In the genomic region with DNA sequence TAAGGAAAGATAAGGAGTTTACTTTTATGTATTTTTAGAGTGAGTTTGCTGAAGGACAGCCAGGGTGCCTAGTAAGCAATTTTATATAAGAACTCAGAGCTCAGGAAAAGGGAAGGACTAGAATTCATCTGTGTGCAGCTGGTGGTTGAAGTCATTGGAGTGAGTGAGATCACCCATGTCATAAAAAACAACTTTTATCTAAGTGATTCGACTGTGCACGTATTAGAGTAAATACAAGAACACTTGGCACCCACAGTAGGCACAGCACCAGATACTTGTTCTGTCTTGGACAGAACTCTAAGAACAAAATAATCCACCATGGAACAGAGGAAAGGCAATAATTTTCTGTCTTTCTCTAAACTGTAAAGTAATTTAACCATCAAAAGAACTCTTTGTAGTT, we compare ENCODE assay signal across 12 cellular contexts. TPM values are rescaled to one million over a fixed set of nuclear protein-coding genes. Genes with fewer than 3 reads are reported as not detected.
DNase-seq lines count a peak whose midpoint lies in the region; ATAC-seq and TF ChIP-seq lines count a peak whose summit lies in the region.
"Had no signal": no experiment of that assay in that cellular context is flagged by ENCODE, and none has a peak within 500 bp of the region (broad histone marks: within the 10 kb centered on the region; RNA-seq: fewer than 3 reads in every experiment).

No MANE protein-coding gene starts in this region.

- H3K9me3 Mint-ChIP-seq in CD8-positive, alpha-beta memory T cell: no peaks in the 10 kb centered on the region
- H3K9me3 Mint-ChIP-seq: effector memory CD8-positive, alpha-beta T cell had no signal

- no peak overlapping the region for H3K4me3 ChIP-seq in ovary
- H3K4me3 ChIP-seq in CD8-positive, alpha-beta memory T cell (ENCODE audit: low read length): no peak overlapping the region
- H3K4me3 ChIP-seq: PC-9 had no signal

- no peak for TF ChIP-seq POLR2A in ovary (IDR thresholded peaks at IDR 0.05)

- 4 to 12% (median 9%) methylated on average over 2 of the region's 2 CpGs for WGBS in ovary, 3 donors

- ATAC-seq in GM18519 (IDR thresholded peaks at IDR 0.05; ENCODE audit: low FRiP score, unreplicated experiment): no peak
- ATAC-seq: effector memory CD8-positive, alpha-beta T cell had no signal

- TF ChIP-seq CTCF in ovary (IDR thresholded peaks at IDR 0.05): no peak

- no peaks in the 10 kb centered on the region for H3K4me1 Mint-ChIP-seq in CD8-positive, alpha-beta memory T cell

- H3K27me3 Mint-ChIP-seq in CD8-positive, alpha-beta memory T cell: peaks cover 12 to 18% of the 10 kb centered on the region in 2 donors

- H3K27ac Mint-ChIP-seq in CD8-positive, alpha-beta memory T cell: no peak overlapping the region
- H3K27ac Mint-ChIP-seq: effector memory CD8-positive, alpha-beta T cell had no signal

- H3K27ac ChIP-seq in ovary: peak overlapping the region in 1 of 2 donors; percentile 53
- no peak overlapping the region for H3K27ac ChIP-seq in CD8-positive, alpha-beta memory T cell (ENCODE audit: low read depth, low read length)
- H3K27ac ChIP-seq: PC-9 had no signal

- no peak for TF ChIP-seq EP300 in ovary (IDR thresholded peaks at IDR 0.05)

- peak; percentile 54 for DNase-seq in EH (ENCODE audit: low read depth)
- DNase-seq in amniotic epithelial cell (ENCODE audit: low read depth): peak; percentile 35
- DNase-seq in glomerular visceral epithelial cell (ENCODE audit: extremely low spot score): peak; percentile 33
- DNase-seq in ovary: peak in 3 of 5 donors; percentile 40 to 57 (median 48)
- no peak for DNase-seq in GF-D8 (lab: John Stamatoyannopoulos, UW)
- no peak for DNase-seq in HEK293T (ENCODE audit: extremely low spot score)
- no peak for DNase-seq in CD8-positive, alpha-beta memory T cell
- DNase-seq: DMS 273 treated with DMSO at 0.1 percent for 48 hours; effector memory CD8-positive, alpha-beta T cell; hippocampal formation; PC-9 had no signal

- H3K9me3 ChIP-seq in ovary: no peaks in the 10 kb centered on the region
- no peaks in the 10 kb centered on the region for H3K9me3 ChIP-seq in CD8-positive, alpha-beta memory T cell (ENCODE audit: low read length)

- H3K4me3 Mint-ChIP-seq in CD8-positive, alpha-beta memory T cell: no peak overlapping the region
- H3K4me3 Mint-ChIP-seq: effector memory CD8-positive, alpha-beta T cell had no signal

- H3K36me3 Mint-ChIP-seq in CD8-positive, alpha-beta memory T cell: no peaks in the 10 kb centered on the region

- H3K36me3 ChIP-seq in ovary: no peaks in the 10 kb centered on the region
- no peaks in the 10 kb centered on the region for H3K36me3 ChIP-seq in CD8-positive, alpha-beta memory T cell (ENCODE audit: insufficient read depth, low read length)

- H3K4me1 ChIP-seq in ovary (ENCODE audit: insufficient read depth): peaks cover 16% of the 10 kb centered on the region
- no peaks in the 10 kb centered on the region for H3K4me1 ChIP-seq in CD8-positive, alpha-beta memory T cell (ENCODE audit: insufficient read depth, low read length)

- CTCF ChIA-PET in HEK293T (lab: Yijun Ruan, JAX): no interaction called here
- CTCF ChIA-PET in CD8-positive, alpha-beta memory T cell (lab: Charles Lee): no interaction called here

- no peaks in the 10 kb centered on the region for H3K27me3 ChIP-seq in ovary
- H3K27me3 ChIP-seq in CD8-positive, alpha-beta memory T cell (ENCODE audit: insufficient read depth, low read length, poor library complexity, severe bottlenecking): peaks cover 3% of the 10 kb centered on the region

- intact Hi-C loops in ovary (cut with DNase I): no loop called here

- POLR2A ChIA-PET in HEK293T (lab: Yijun Ruan, JAX): no interaction called here
- POLR2A ChIA-PET in CD8-positive, alpha-beta memory T cell (lab: Charles Lee): no interaction called here

TF ChIP-seq in HEK293T, 16 proteins besides CTCF, POLR2A, EP300 and RAD21:
- TF ChIP-seq TARDBP (IDR thresholded peaks at IDR 0.05) (no peak), SUZ12 (IDR thresholded peaks at IDR 0.05) (no peak), FOXK2 (IDR thresholded peaks at IDR 0.05) (no peak), NFRKB (IDR thresholded peaks at IDR 0.05) (no peak)
- TF ChIP-seq, protein P1, sequence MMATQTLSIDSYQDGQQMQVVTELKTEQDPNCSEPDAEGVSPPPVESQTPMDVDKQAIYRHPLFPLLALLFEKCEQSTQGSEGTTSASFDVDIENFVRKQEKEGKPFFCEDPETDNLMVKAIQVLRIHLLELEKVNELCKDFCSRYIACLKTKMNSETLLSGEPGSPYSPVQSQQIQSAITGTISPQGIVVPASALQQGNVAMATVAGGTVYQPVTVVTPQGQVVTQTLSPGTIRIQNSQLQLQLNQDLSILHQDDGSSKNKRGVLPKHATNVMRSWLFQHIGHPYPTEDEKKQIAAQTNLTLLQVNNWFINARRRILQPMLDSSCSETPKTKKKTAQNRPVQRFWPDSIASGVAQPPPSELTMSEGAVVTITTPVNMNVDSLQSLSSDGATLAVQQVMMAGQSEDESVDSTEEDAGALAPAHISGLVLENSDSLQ (IDR thresholded peaks at IDR 0.05): no peak

RNA-seq across cellular contexts. Expression of gene SYNPO2, which starts 31.6 kb away (rescaled TPM):
- 100 to 1,000 TPM in 5 of 7 donors, 10 to 100 TPM in 2; 61.9 to 265 (median 165) TPM for total RNA-seq in ovary
- 100 to 1,000 TPM in 1 of 2 donors, 10 to 100 TPM in 1; 54.8 to 121 TPM for polyA plus RNA-seq in ovary
- total RNA-seq in CD8-positive, alpha-beta memory T cell: under 1 TPM; 0.16 to 0.22 TPM
- 0.21 TPM for polyA plus RNA-seq in CD8-positive, alpha-beta memory T cell

Comparison
In these comparisons a context has a peak if more than half of its experiments do, and no peak if none do; other contexts are left out.
1. DNase-seq: peak in EH (single experiment), amniotic epithelial cell (single experiment), glomerular visceral epithelial cell (single experiment) and ovary (3 of 5); none in GF-D8 (single experiment), HEK293T (single experiment) and CD8-positive, alpha-beta memory T cell (0 of 5).
2. RNA of gene SYNPO2, which starts 31.6 kb away (total RNA-seq): 61.9 to 265 TPM in ovary; 0.16 to 0.22 TPM in CD8-positive, alpha-beta memory T cell; every median in the first group is over 10 times any median in the second.